10 cellular contexts compared by ENCODE assay signal in the genomic region with DNA sequence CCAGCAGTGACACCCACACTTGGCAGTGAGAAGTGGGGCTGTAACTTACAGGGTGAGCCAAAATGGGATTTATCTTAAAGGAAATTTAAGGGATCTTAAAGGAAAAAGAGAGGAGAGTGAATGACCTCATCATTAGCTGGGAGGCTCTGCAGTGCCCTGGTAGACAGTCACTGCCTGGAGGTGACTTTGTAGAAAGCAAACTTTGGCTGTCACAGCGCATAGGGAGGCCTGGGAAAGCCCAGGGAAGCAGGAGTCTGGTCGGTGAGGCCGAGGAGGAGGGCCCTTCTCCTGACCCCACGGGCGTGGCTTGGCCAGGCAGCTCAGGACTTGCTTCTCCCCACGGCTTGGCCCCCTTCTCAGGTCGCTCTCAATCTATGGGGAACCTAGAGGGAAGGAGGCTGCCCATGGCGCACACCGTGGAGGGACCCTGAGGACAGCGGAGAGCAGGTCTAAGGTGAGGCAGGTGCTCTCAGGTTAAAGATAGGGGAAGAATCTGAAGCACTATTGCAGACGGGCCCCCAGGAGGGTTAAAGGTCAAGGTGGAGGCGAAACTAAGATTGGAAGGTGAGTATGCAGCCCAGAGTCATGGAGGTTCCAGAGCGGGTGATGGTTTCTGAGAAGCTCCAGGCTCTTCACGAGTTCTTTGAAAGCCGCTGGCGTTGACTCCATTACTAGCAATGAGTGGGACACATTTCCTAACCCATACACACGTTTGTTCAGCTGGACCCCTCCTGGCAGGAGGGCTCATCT. TPM values are rescaled to one million over a fixed set of nuclear protein-coding genes. Genes with fewer than 3 reads are reported as not detected.
DNase-seq lines count a peak whose midpoint lies in the region; ATAC-seq and TF ChIP-seq lines count a peak whose summit lies in the region.
"Had no signal": no experiment of that assay in that cellular context is flagged by ENCODE, and none has a peak within 500 bp of the region (broad histone marks: within the 10 kb centered on the region; RNA-seq: fewer than 3 reads in every experiment).

No MANE protein-coding gene starts in this region.

- no peaks in the 10 kb centered on the region for H3K36me3 ChIP-seq in MM.1S (replicated peaks; ENCODE audit: insufficient read depth, low read length)

- H3K36me3 Mint-ChIP-seq in chondrocyte (ENCODE audit: low read depth) (no peaks in the 10 kb centered on the region), neural crest cell (ENCODE audit: low read depth) (no peaks in the 10 kb centered on the region)

- ATAC-seq in omental fat pad (ENCODE audit: low FRiP score) = no peak

- peak overlapping the region; percentile 97 for H2AFZ ChIP-seq in MM.1S (ENCODE audit: low read length)

- H3K27ac Mint-ChIP-seq in chondrocyte (ENCODE audit: unreplicated experiment) = no peak overlapping the region
- no peak overlapping the region for H3K27ac Mint-ChIP-seq in neural crest cell (ENCODE audit: unreplicated experiment)

- no peaks in the 10 kb centered on the region for H4K20me1 ChIP-seq in MM.1S (ENCODE audit: insufficient read depth, low read length)

- H3K4me1 ChIP-seq in MM.1S (ENCODE audit: low read length) = no peaks in the 10 kb centered on the region

- DNase-seq in ELR (ENCODE audit: low read depth) (peak; percentile 19), MM.1S (no peak), chondrocyte (ENCODE audit: low spot score) (no peak), neural crest cell (ENCODE audit: low read depth, low spot score) (no peak), globus pallidus (ENCODE audit: low spot score) (no peak), omental fat pad (ENCODE audit: low spot score) (no peak), DMS153 treated with DMSO at 0.1 percent for 48 hours (lab: John Stamatoyannopoulos, UW; ENCODE audit: unreplicated experiment) (no peak)
- DNase-seq: amniotic stem cell, NCI-H82, T-helper 9 cell had no signal

- no peaks in the 10 kb centered on the region for H3K27me3 Mint-ChIP-seq in chondrocyte (ENCODE audit: low read depth)
- peaks cover 46% of the 10 kb centered on the region for H3K27me3 Mint-ChIP-seq in neural crest cell (ENCODE audit: low read depth)

- H3K79me2 ChIP-seq in MM.1S (ENCODE audit: low read length) = no peaks in the 10 kb centered on the region

- H3K4me3 Mint-ChIP-seq in chondrocyte (ENCODE audit: unreplicated experiment) = peak overlapping the region; percentile 75
- H3K4me3 Mint-ChIP-seq in neural crest cell = peak overlapping the region; percentile 56

- no peak overlapping the region for H3K9ac ChIP-seq in MM.1S (ENCODE audit: low read length)

- TF ChIP-seq CTCF in MM.1S (IDR thresholded peaks at IDR 0.05; ENCODE audit: low read length) = no peak
- TF ChIP-seq CTCF in chondrocyte (IDR thresholded peaks at IDR 0.05) = no peak
- no peak for TF ChIP-seq CTCF in neural crest cell (conservative IDR thresholded peaks at IDR 0.05)
- TF ChIP-seq CTCF in omental fat pad (IDR thresholded peaks at IDR 0.05) = no peak

- no peaks in the 10 kb centered on the region for H3K27me3 ChIP-seq in MM.1S (replicated peaks; ENCODE audit: insufficient read depth, low read length)

- H3K4me3 ChIP-seq in MM.1S (ENCODE audit: low read length) = no peak overlapping the region

- no peaks in the 10 kb centered on the region for H3K9me3 ChIP-seq in MM.1S (replicated peaks; ENCODE audit: insufficient read depth, low read length)

- H3K4me1 Mint-ChIP-seq in chondrocyte (ENCODE audit: low read depth) (peaks cover 20% of the 10 kb centered on the region), neural crest cell (peaks cover 17% of the 10 kb centered on the region)

- H3K4me2 ChIP-seq in MM.1S (ENCODE audit: low read depth, low read length) = peak overlapping the region; percentile 94; the same call in 1 of the 2 replicates

- H3K27ac ChIP-seq in MM.1S (ENCODE audit: low read length) = no peak overlapping the region

- H3K9me2 ChIP-seq in MM.1S (replicated peaks; ENCODE audit: insufficient read depth, low read length) = no peaks in the 10 kb centered on the region

- no peaks in the 10 kb centered on the region for H3F3A ChIP-seq in MM.1S (ENCODE audit: insufficient read depth, low read length)

- no peaks in the 10 kb centered on the region for H3K9me3 Mint-ChIP-seq in chondrocyte (ENCODE audit: low read depth)
- H3K9me3 Mint-ChIP-seq in neural crest cell = no peaks in the 10 kb centered on the region

RNA-seq across cellular contexts. Expression of a gene that starts 15.6 kb away (rescaled TPM):
- total RNA-seq in chondrocyte = 24.9 to 26.2 TPM (median 25.2 TPM) in 3 replicates
- total RNA-seq in neural crest cell = 12.1 and 12.2 TPM in 2 replicates
- total RNA-seq in omental fat pad = 10 to 100 TPM; 29.6 to 47.0 (median 31.1) TPM

RNA-seq across cellular contexts. Expression of a gene that starts 53.0 kb away (rescaled TPM):
- total RNA-seq in chondrocyte = 34.4 to 40.7 TPM (median 35.1 TPM) in 3 replicates
- 21.4 and 21.5 TPM in 2 replicates for total RNA-seq in neural crest cell
- total RNA-seq in omental fat pad = 10 to 100 TPM; 32.9 to 54.0 (median 48.1) TPM
